27 cellular contexts compared by ENCODE assay signal in genomic region chr20:58182521-58183140, GRCh38. TPM values are rescaled to one million over a fixed set of nuclear protein-coding genes. Genes with fewer than 3 reads are reported as not detected.
DNase-seq lines count a peak whose midpoint lies in the region; ATAC-seq, FAIRE-seq and TF ChIP-seq lines count a peak whose summit lies in the region.
"Had no signal": no experiment of that assay in that cellular context is flagged by ENCODE, and none has a peak within 500 bp of the region (broad histone marks: within the 10 kb centered on the region; RNA-seq: fewer than 3 reads in every experiment).

No MANE protein-coding gene starts in this region.

- no TSS peak for BruUV-seq in HepG2 (replicated peaks; lab: Mats Ljungman, UMichigan)
- no TSS peak for BruUV-seq in K562 (replicated peaks; lab: Mats Ljungman, UMichigan)
- BruUV-seq in Calu3 (replicated peaks; lab: Mats Ljungman, UMichigan): no TSS peak

- H3K4me2 ChIP-seq in HepG2 (ENCODE audit: low read depth, low read length): no peak overlapping the region
- no peak overlapping the region for H3K4me2 ChIP-seq in K562 (ENCODE audit: insufficient read depth, low read length)
- H3K4me2 ChIP-seq: BLaER1 had no signal

- peaks cover 14 to 46% of the 10 kb centered on the region in 2 experiments for H3K27me3 ChIP-seq in HepG2 (ENCODE audit: control insufficient read depth in 1 of 2, insufficient read depth in 2 of 2, low read length in 2 of 2)
- H3K27me3 ChIP-seq in right lobe of liver: peaks cover 0 to 4% of the 10 kb centered on the region in 2 donors
- peaks cover 20 to 30% of the 10 kb centered on the region in 2 experiments; a peak in 4 of 5 replicates for H3K27me3 ChIP-seq in K562 (ENCODE audit: control insufficient read depth in 2 of 2, insufficient read depth in 2 of 2, low read length in 2 of 2)
- H3K27me3 ChIP-seq: BE2C, BLaER1 had no signal

- H3K36me3 ChIP-seq in HepG2 (replicated peaks in 1 of 2; ENCODE audit: control insufficient read depth in 1 of 2, insufficient read depth in 2 of 2, low read length in 2 of 2) (no peaks in the 10 kb centered on the region), right lobe of liver (no peaks in the 10 kb centered on the region), K562 (ENCODE audit: control insufficient read depth, insufficient read depth, low read length) (no peaks in the 10 kb centered on the region)
- H3K36me3 ChIP-seq: BE2C, BLaER1 had no signal

- H3K27ac ChIP-seq in HepG2 (ENCODE audit: extremely low read length, insufficient read depth, low read length): no peak overlapping the region
- H3K27ac ChIP-seq in right lobe of liver: no peak overlapping the region
- no peak overlapping the region for H3K27ac ChIP-seq in K562 (ENCODE audit: extremely low read depth, low read depth, low read length)
- H3K27ac ChIP-seq: BLaER1 had no signal

- H3K4me3 ChIP-seq in HepG2 (replicated peaks in 1 of 3; ENCODE audit: insufficient read depth in 1 of 3, low read depth in 2 of 3, low read length in 3 of 3) (no peak overlapping the region), right lobe of liver (no peak overlapping the region), K562 (no peak overlapping the region)
- H3K4me3 ChIP-seq: BLaER1 had no signal

- CTCF ChIA-PET in HepG2 (lab: Yijun Ruan, JAX; ENCODE audit: low intra/inter-chr PET ratio, low total read pairs) (no interaction called here), K562 (lab: Yijun Ruan, JAX; ENCODE audit: low intra/inter-chr PET ratio) (no interaction called here), Calu3 (lab: Charles Lee) (interaction anchor here (0.6 to 1.4 kb wide), 4 partner anchors 26 to 560 kb away, joined by 3 to 4 read pairs (median 3); no protein-coding TSS in a partner anchor)

- peaks cover 11% of the 10 kb centered on the region for H3K36me3 Mint-ChIP-seq in Calu3 (ENCODE audit: insufficient read depth, unreplicated experiment)
- H3K36me3 Mint-ChIP-seq: CD14-positive monocyte; CD4-positive, alpha-beta memory T cell; CD4-positive, CD25-positive, alpha-beta regulatory T cell; CD8-positive, alpha-beta memory T cell had no signal

- no peak for ATAC-seq in HepG2
- ATAC-seq in right lobe of liver: no peak
- ATAC-seq in K562: no peak
- ATAC-seq in GM18502 (IDR thresholded peaks at IDR 0.05; ENCODE audit: poor library complexity, unreplicated experiment): no peak
- no peak for ATAC-seq in GM18873 (IDR thresholded peaks at IDR 0.05; ENCODE audit: low FRiP score, unreplicated experiment)

- H3K4me1 Mint-ChIP-seq in Calu3 (ENCODE audit: low read depth, unreplicated experiment): peaks cover 25% of the 10 kb centered on the region

- no peaks in the 10 kb centered on the region for H3K9me3 Mint-ChIP-seq in Calu3 (ENCODE audit: low read depth, unreplicated experiment)

- 3% methylated on average over 7 of the region's 8 CpGs for WGBS in HepG2 (ENCODE audit: low lambda C conversion rate)
- 67% methylated on average over 1 of the region's 8 CpGs for WGBS in right lobe of liver (ENCODE audit: insufficient coverage, low coverage, low lambda C conversion rate, missing lambda C conversion rate)
- under 1% methylated on average over 8 of the region's 8 CpGs for WGBS in K562 (ENCODE audit: insufficient coverage, low coverage, missing lambda C conversion rate)

- TF ChIP-seq POLR2A in HepG2 (IDR thresholded peaks at IDR 0.05; ENCODE audit: insufficient read depth in 1 of 2, low read depth in 2 of 2, low read length in 2 of 2): no peak
- no peak for TF ChIP-seq POLR2A in right lobe of liver (IDR thresholded peaks at IDR 0.05)
- TF ChIP-seq POLR2A in K562 (conservative IDR thresholded peaks at IDR 0.05): no peak

- H3K27me3 Mint-ChIP-seq in Calu3 (ENCODE audit: unreplicated experiment): no peaks in the 10 kb centered on the region

- TF ChIP-seq CTCF in HepG2 (CRISPR knock-in tag; IDR thresholded peaks at IDR 0.05) (no peak), right lobe of liver (IDR thresholded peaks at IDR 0.05) (no peak), K562 (IDR thresholded peaks at IDR 0.05 in 2 of 3, conservative IDR thresholded peaks at IDR 0.05 in 1 of 3; ENCODE audit: insufficient read depth in 2 of 3, low read depth in 1 of 3, low read length in 3 of 3) (no peak), Calu3 (IDR thresholded peaks at IDR 0.05; ENCODE audit: unreplicated experiment) (no peak)

- H3K79me2 ChIP-seq in HepG2 (ENCODE audit: insufficient read depth, low read length) (no peaks in the 10 kb centered on the region), K562 (ENCODE audit: control insufficient read depth, insufficient read depth, low read length) (no peaks in the 10 kb centered on the region)

- H3K4me3 Mint-ChIP-seq in Calu3 (ENCODE audit: low read depth, unreplicated experiment): no peak overlapping the region
- H3K4me3 Mint-ChIP-seq: CD14-positive monocyte; CD4-positive, alpha-beta memory T cell; CD4-positive, CD25-positive, alpha-beta regulatory T cell; CD8-positive, alpha-beta memory T cell had no signal

- H3K9ac ChIP-seq in HepG2 (ENCODE audit: insufficient read depth, low read depth, low read length) (no peak overlapping the region), K562 (ENCODE audit: insufficient read depth in 1 of 2, low read depth in 2 of 2, low read length in 2 of 2) (no peak overlapping the region)
- H3K9ac ChIP-seq: BLaER1 had no signal

- TF ChIP-seq RAD21 in HepG2 (CRISPR knock-in tag; IDR thresholded peaks at IDR 0.05) (no peak), K562 (CRISPR knock-in tag; conservative IDR thresholded peaks at IDR 0.05 in 1 of 2, IDR thresholded peaks at IDR 0.05 in 1 of 2) (no peak)

- intact Hi-C loops in HepG2 (cut with micrococcal nuclease; ENCODE audit: unreplicated experiment): no loop called here
- intact Hi-C loops in right lobe of liver (cut with DNase I): no loop called here
- intact Hi-C loops in K562 (cut with micrococcal nuclease): loop anchor here (5.0 kb wide), 2 partner anchors 95 to 585 kb away; no protein-coding TSS in a partner anchor
- intact Hi-C loops in Calu3 (cut with micrococcal nuclease; ENCODE audit: unreplicated experiment): loop anchor here (10.0 kb wide), 1 partner anchor 278 kb away; no protein-coding TSS in a partner anchor

- no peak for FAIRE-seq in HepG2 (lab: Jason Lieb, UNC)
- FAIRE-seq in K562 (lab: Jason Lieb, UNC): no peak
- FAIRE-seq: A204.1, D721Med, G401.6, GM12891, GM18507, GM19239 had no signal

- H3K9me1 ChIP-seq in K562 (ENCODE audit: control insufficient read depth, insufficient read depth, low read length): no peaks in the 10 kb centered on the region

- H3K4me1 ChIP-seq in HepG2 (ENCODE audit: insufficient read depth, low read length) (0 out of 2 replicates have a peak, but pooled peaks cover 4% of the 10 kb centered on the region), right lobe of liver (peaks cover 0 to 7% (median 0%) of the 10 kb centered on the region in 4 donors), K562 (replicated peaks in 1 of 2; ENCODE audit: control insufficient read depth in 2 of 2, insufficient read depth in 2 of 2, low read length in 2 of 2) (peaks cover 0 to 9% of the 10 kb centered on the region in 2 experiments; a peak in 3 of 5 replicates)

- POLR2A ChIA-PET in HepG2 (lab: Yijun Ruan, JAX): no interaction called here
- POLR2A ChIA-PET in K562 (lab: Yijun Ruan, JAX): interaction anchor here (0.6 to 1.2 kb wide), 2 partner anchors 12 to 30 kb away, joined by 3 to 5 read pairs; no protein-coding TSS in a partner anchor

- H3K9me3 ChIP-seq in HepG2 (ENCODE audit: low read length) (peaks cover 16% of the 10 kb centered on the region; the same call in 1 of the 2 replicates), right lobe of liver (no peaks in the 10 kb centered on the region), K562 (replicated peaks; ENCODE audit: control insufficient read depth, insufficient read depth, low read depth, low read length) (no peaks in the 10 kb centered on the region)
- H3K9me3 ChIP-seq: BE2C had no signal

- no peaks in the 10 kb centered on the region for H4K20me1 ChIP-seq in HepG2 (ENCODE audit: insufficient read depth, low read length)
- peaks cover 11% of the 10 kb centered on the region for H4K20me1 ChIP-seq in K562 (replicated peaks; ENCODE audit: control insufficient read depth, insufficient read depth, low read length)
- H4K20me1 ChIP-seq: BLaER1 had no signal

- no peak for TF ChIP-seq EP300 in HepG2 (IDR thresholded peaks at IDR 0.05; ENCODE audit: low read depth in 2 of 2, low read length in 2 of 2)
- TF ChIP-seq EP300 in HepG2 (CRISPR knock-in tag; IDR thresholded peaks at IDR 0.05; ENCODE audit: borderline replicate concordance): no peak
- no peak for TF ChIP-seq EP300 in K562 (IDR thresholded peaks at IDR 0.05; ENCODE audit: low read length)

- no peak overlapping the region for H2AFZ ChIP-seq in HepG2 (ENCODE audit: low read length)
- no peak overlapping the region for H2AFZ ChIP-seq in K562 (ENCODE audit: low read depth, low read length)

- DNase-seq in HepG2 (ENCODE audit: low spot score) (no peak), right lobe of liver (no peak), K562 (ENCODE audit: extremely low read depth in 1 of 4, low spot score in 3 of 4) (no peak), myocyte (ENCODE audit: low read depth) (peak; percentile 52), Calu3 (no peak)
- DNase-seq: 8988T; ACHN; BE2C; C1 segment of cervical spinal cord; CD4-positive, alpha-beta memory T cell; CD4-positive, CD25-positive, alpha-beta regulatory T cell; CD8-positive, alpha-beta memory T cell; COR-L47; DMS79 treated with DMSO at 0.1 percent for 48 hours; GF-D8 had no signal

- H3K27ac Mint-ChIP-seq in Calu3 (ENCODE audit: unreplicated experiment): no peak overlapping the region
- H3K27ac Mint-ChIP-seq: CD14-positive monocyte; CD4-positive, alpha-beta memory T cell; CD4-positive, CD25-positive, alpha-beta regulatory T cell; CD8-positive, alpha-beta memory T cell had no signal

- in situ Hi-C loops in HepG2 (cut with HindIII; ENCODE audit: extremely low pct_ligation_motif_present, low pct_unique_long_range_greater_than_20kb): no loop called here
- in situ Hi-C loops in K562 (cut with MboI): no loop called here

RNA-seq across cellular contexts. Expression of gene ANKRD60, which starts 45.8 kb away (rescaled TPM):
- total RNA-seq in HepG2 (2016; rRNA removed; fragmentation: Illumina TruSeq; extraction: Trizol) (not detected in 2 replicates), right lobe of liver (not detected), K562 (2014; rRNA removed) (not detected in 2 replicates), K562 (2014; rRNA removed; fragmentation: Illumina TruSeq; extraction: Trizol) (not detected in 2 replicates), K562 (2015; rRNA removed; fragmentation: Illumina TruSeq; extraction: Trizol) (not detected in 2 replicates), K562 (2021) (not detected in 2 replicates), myocyte (not detected in 2 replicates), Calu3 (2022) (not detected in 2 replicates)
- not detected in 2 replicates for total RNA-seq in HepG2 (2016; cell fraction: cytosol; rRNA removed; fragmentation: Illumina TruSeq; extraction: Trizol; ENCODE audit: low read depth)
- not detected in 2 replicates for total RNA-seq in HepG2 (2016; cell fraction: insoluble cytoplasmic fraction; rRNA removed; fragmentation: Illumina TruSeq; extraction: Trizol)
- not detected in 2 replicates for total RNA-seq in HepG2 (2016; cell fraction: membrane; rRNA removed; fragmentation: Illumina TruSeq; extraction: Trizol)
- total RNA-seq in HepG2 (2016; cell fraction: nucleus; rRNA removed; fragmentation: Illumina TruSeq; extraction: Trizol): not detected in 2 replicates
- polyA plus RNA-seq in HepG2 (2011; rRNA removed) (not detected in 2 replicates), K562 (2011; rRNA removed) (not detected in 2 replicates), K562 (2014; fragmentation: Illumina TruSeq; extraction: Trizol) (not detected in 2 replicates), K562 (2014; fragmentation: Nextera tagmentation; extraction: Ambion mirVana) (not detected), K562 (2014; rRNA removed) (not detected in 2 replicates)
- polyA plus RNA-seq in HepG2 (2011; cell fraction: cytosol; rRNA removed): not detected in 2 replicates
- not detected in 2 replicates for polyA plus RNA-seq in HepG2 (2011; cell fraction: nucleus; rRNA removed)
- not detected in 2 replicates for polyA plus RNA-seq in HepG2 (2012)
- polyA plus RNA-seq in HepG2 (2016; cell fraction: cytosol; fragmentation: Illumina TruSeq; extraction: Trizol; ENCODE audit: low read depth): not detected in 2 replicates
- polyA plus RNA-seq in HepG2 (2016; cell fraction: insoluble cytoplasmic fraction; fragmentation: Illumina TruSeq; extraction: Trizol; ENCODE audit: low read depth): not detected in 2 replicates
- not detected in 2 replicates for polyA plus RNA-seq in HepG2 (2016; cell fraction: membrane; fragmentation: Illumina TruSeq; extraction: Trizol; ENCODE audit: low read depth)
- polyA plus RNA-seq in HepG2 (2016; cell fraction: nucleus; fragmentation: Illumina TruSeq; extraction: Trizol; ENCODE audit: insufficient read depth, low read depth): not detected in 2 replicates
- polyA minus RNA-seq in HepG2 (2011; rRNA and poly(A)+ RNA removed; ENCODE audit: low replicate concordance): not detected in 2 replicates
- not detected in 2 replicates for polyA minus RNA-seq in HepG2 (2011; cell fraction: cytosol; rRNA and poly(A)+ RNA removed)
- not detected in 2 replicates for polyA minus RNA-seq in HepG2 (2011; cell fraction: nucleus; rRNA and poly(A)+ RNA removed)
- not detected in 2 replicates for total RNA-seq in K562 (2011; cell fraction: chromatin; rRNA removed; ENCODE audit: low replicate concordance)
- total RNA-seq in K562 (2011; cell fraction: nucleolus; rRNA removed): not detected in 2 replicates
- not detected in 2 replicates for total RNA-seq in K562 (2011; cell fraction: nucleoplasm; rRNA removed)
- polyA plus RNA-seq in K562 (2011; cell fraction: cytosol; rRNA removed): not detected in 2 replicates
- polyA plus RNA-seq in K562 (2011; cell fraction: nucleus; rRNA removed): not detected in 2 replicates
- polyA plus RNA-seq in K562 (2012): not detected in 2 replicates
- polyA minus RNA-seq in K562 (2011; rRNA and poly(A)+ RNA removed): not detected in 2 replicates
- not detected in 2 replicates for polyA minus RNA-seq in K562 (2011; cell fraction: cytosol; rRNA and poly(A)+ RNA removed)
- not detected in 2 replicates for polyA minus RNA-seq in K562 (2011; cell fraction: nucleus; rRNA and poly(A)+ RNA removed)
- polyA plus RNA-seq in myocyte (2012): not detected
- total RNA-seq: A673; CD4-positive, alpha-beta memory T cell; CD4-positive, CD25-positive, alpha-beta regulatory T cell; CD8-positive, alpha-beta memory T cell had no signal
- polyA plus RNA-seq: AG04450; CD14-positive monocyte; CD4-positive, alpha-beta memory T cell; CD4-positive, CD25-positive, alpha-beta regulatory T cell; CD8-positive, alpha-beta memory T cell had no signal

Comparison
In these comparisons a context has a peak if more than half of its experiments do, and no peak if none do; other contexts are left out.
1. intact Hi-C loops: an anchor here in K562 (5.0 kb wide) and Calu3 (10.0 kb wide); none called in HepG2 and right lobe of liver.